In the genomic region with DNA sequence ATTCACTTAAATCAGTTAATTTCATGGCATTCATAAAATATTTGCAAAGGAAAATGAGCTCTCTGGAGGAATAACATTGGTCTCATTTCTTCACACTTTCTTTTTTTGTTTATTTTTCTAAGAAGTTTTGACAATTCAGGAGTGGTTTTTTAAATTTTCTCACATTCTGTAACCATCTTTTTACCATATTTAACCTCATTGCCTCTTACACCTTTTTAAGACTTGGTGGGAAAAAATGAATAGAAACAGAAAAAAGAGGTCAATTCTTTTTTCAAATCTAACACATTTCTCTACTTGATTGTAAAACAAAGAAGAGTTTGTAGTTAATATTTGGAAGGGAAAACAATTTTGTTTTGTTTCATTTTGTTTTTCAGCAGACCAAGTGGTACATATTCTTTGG, we compare ENCODE assay signal across 8 cellular contexts.
"Had no signal": no experiment of that assay in that cellular context is flagged by ENCODE, and none has a peak within 500 bp of the region (broad histone marks: within the 10 kb centered on the region; RNA-seq: fewer than 3 reads in every experiment).

No MANE protein-coding gene starts in this region.

- H3K4me1 Mint-ChIP-seq: GM23338, H9 had no signal

- DNase-seq: GM23248, GOT3, H7, H9, HCEC 1CT, HFFc6 had no signal

- ATAC-seq: GM23338, HCT116 had no signal

- H3K4me3 Mint-ChIP-seq: GM23338, H9, HFFc6 had no signal

- H3K27ac Mint-ChIP-seq: GM23338, H9, HFFc6 had no signal

- H3K9me3 Mint-ChIP-seq: GM23338, HFFc6 had no signal
